In the genomic region with DNA sequence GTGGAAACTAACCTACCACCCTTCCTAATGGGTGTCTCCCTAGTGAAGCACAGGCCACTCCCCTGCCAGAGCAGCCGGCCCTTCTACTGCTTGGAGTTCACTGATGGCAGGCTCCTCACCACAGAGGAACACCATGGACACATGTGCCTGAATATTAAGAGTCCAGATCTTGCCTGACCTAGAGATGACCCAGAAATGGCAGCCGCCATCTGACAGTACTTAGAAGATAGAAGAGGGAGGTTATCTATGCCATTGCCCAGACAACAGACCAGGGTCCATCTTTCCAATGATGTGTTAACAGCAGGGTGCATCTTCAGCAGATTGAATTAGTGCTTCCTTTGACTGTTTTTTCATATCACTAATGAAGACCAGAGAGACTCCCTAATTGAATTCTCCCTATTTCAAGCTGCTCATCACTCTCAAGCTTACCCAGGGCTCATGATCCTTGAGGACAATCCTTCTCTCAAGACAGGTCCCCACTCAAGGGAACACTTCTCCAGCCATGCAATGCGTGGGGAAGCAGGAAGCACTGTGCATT, we compare ENCODE assay signal across 1 cellular context.
A peak's percentile ranks its signal among the peaks of the same experiment; 100 is the strongest.
TF ChIP-seq lines count a peak whose summit lies in the region.

No MANE protein-coding gene starts in this region.

TF ChIP-seq in SK-N-SH, 30 proteins besides CTCF, POLR2A, EP300 and RAD21:
- no peak for TF ChIP-seq RXRA (IDR thresholded peaks at IDR 0.05; ENCODE audit: borderline replicate concordance, low read depth)
- TF ChIP-seq TAF1 (IDR thresholded peaks at IDR 0.05; ENCODE audit: borderline replicate concordance, low read depth, low read length) = no peak
- TF ChIP-seq, protein P1, sequence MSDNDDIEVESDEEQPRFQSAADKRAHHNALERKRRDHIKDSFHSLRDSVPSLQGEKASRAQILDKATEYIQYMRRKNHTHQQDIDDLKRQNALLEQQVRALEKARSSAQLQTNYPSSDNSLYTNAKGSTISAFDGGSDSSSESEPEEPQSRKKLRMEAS (IDR thresholded peaks at IDR 0.05; ENCODE audit: low read depth) = no peak
- no peak for TF ChIP-seq GABPA (IDR thresholded peaks at IDR 0.05; ENCODE audit: low read depth)
- peak; percentile 55; the same call in 1 of the 2 replicates for TF ChIP-seq TEAD4 (IDR thresholded peaks at IDR 0.05; ENCODE audit: borderline replicate concordance, insufficient read depth)
- TF ChIP-seq, protein P2, sequence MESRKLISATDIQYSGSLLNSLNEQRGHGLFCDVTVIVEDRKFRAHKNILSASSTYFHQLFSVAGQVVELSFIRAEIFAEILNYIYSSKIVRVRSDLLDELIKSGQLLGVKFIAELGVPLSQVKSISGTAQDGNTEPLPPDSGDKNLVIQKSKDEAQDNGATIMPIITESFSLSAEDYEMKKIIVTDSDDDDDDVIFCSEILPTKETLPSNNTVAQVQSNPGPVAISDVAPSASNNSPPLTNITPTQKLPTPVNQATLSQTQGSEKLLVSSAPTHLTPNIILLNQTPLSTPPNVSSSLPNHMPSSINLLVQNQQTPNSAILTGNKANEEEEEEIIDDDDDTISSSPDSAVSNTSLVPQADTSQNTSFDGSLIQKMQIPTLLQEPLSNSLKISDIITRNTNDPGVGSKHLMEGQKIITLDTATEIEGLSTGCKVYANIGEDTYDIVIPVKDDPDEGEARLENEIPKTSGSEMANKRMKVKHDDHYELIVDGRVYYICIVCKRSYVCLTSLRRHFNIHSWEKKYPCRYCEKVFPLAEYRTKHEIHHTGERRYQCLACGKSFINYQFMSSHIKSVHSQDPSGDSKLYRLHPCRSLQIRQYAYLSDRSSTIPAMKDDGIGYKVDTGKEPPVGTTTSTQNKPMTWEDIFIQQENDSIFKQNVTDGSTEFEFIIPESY (IDR thresholded peaks at IDR 0.05; ENCODE audit: borderline replicate concordance, low read depth) = no peak
- no peak for TF ChIP-seq SIN3A (IDR thresholded peaks at IDR 0.05; ENCODE audit: borderline replicate concordance, low read depth, low read length)
- no peak for TF ChIP-seq NFIC (IDR thresholded peaks at IDR 0.05; ENCODE audit: borderline replicate concordance)
- TF ChIP-seq, protein P3, sequence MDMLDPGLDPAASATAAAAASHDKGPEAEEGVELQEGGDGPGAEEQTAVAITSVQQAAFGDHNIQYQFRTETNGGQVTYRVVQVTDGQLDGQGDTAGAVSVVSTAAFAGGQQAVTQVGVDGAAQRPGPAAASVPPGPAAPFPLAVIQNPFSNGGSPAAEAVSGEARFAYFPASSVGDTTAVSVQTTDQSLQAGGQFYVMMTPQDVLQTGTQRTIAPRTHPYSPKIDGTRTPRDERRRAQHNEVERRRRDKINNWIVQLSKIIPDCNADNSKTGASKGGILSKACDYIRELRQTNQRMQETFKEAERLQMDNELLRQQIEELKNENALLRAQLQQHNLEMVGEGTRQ (IDR thresholded peaks at IDR 0.05; ENCODE audit: borderline replicate concordance, low read depth, low read length) = no peak
- no peak for TF ChIP-seq SMC3 (IDR thresholded peaks at IDR 0.05; ENCODE audit: low read depth, low read length)
- TF ChIP-seq YY1 (IDR thresholded peaks at IDR 0.05; ENCODE audit: low read depth) = no peak
- no peak for TF ChIP-seq FOXM1 (IDR thresholded peaks at IDR 0.05; ENCODE audit: low read depth)
- TF ChIP-seq CHD2 (IDR thresholded peaks at IDR 0.05; ENCODE audit: low read length, partially characterized antibody) = peak; percentile 87
- TF ChIP-seq NRF1 (IDR thresholded peaks at IDR 0.05; ENCODE audit: low read depth, low read length) = no peak
- TF ChIP-seq GATA2 (CRISPR knock-in tag; IDR thresholded peaks at IDR 0.05) = peak; percentile 92
- 0 out of 2 replicates have a peak, but pooled peaks have one; percentile 27 for TF ChIP-seq POLR2AphosphoS5 (IDR thresholded peaks at IDR 0.05; ENCODE audit: low read depth, low read length)
- TF ChIP-seq FOXJ3 (CRISPR knock-in tag; IDR thresholded peaks at IDR 0.05) = peak; percentile 93
- peak; percentile 87; the same call in 1 of the 2 replicates for TF ChIP-seq RCOR1 (IDR thresholded peaks at IDR 0.05; ENCODE audit: low read length)
- peak; percentile 96 for TF ChIP-seq MXI1 (IDR thresholded peaks at IDR 0.05; ENCODE audit: low read depth, low read length)
- no peak for TF ChIP-seq FOSL2 (IDR thresholded peaks at IDR 0.05; ENCODE audit: borderline replicate concordance, low read depth)
- TF ChIP-seq ELF1 (IDR thresholded peaks at IDR 0.05) = no peak
- TF ChIP-seq, protein P4, sequence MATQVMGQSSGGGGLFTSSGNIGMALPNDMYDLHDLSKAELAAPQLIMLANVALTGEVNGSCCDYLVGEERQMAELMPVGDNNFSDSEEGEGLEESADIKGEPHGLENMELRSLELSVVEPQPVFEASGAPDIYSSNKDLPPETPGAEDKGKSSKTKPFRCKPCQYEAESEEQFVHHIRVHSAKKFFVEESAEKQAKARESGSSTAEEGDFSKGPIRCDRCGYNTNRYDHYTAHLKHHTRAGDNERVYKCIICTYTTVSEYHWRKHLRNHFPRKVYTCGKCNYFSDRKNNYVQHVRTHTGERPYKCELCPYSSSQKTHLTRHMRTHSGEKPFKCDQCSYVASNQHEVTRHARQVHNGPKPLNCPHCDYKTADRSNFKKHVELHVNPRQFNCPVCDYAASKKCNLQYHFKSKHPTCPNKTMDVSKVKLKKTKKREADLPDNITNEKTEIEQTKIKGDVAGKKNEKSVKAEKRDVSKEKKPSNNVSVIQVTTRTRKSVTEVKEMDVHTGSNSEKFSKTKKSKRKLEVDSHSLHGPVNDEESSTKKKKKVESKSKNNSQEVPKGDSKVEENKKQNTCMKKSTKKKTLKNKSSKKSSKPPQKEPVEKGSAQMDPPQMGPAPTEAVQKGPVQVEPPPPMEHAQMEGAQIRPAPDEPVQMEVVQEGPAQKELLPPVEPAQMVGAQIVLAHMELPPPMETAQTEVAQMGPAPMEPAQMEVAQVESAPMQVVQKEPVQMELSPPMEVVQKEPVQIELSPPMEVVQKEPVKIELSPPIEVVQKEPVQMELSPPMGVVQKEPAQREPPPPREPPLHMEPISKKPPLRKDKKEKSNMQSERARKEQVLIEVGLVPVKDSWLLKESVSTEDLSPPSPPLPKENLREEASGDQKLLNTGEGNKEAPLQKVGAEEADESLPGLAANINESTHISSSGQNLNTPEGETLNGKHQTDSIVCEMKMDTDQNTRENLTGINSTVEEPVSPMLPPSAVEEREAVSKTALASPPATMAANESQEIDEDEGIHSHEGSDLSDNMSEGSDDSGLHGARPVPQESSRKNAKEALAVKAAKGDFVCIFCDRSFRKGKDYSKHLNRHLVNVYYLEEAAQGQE (IDR thresholded peaks at IDR 0.05; ENCODE audit: low read depth, low read length) = no peak
- TF ChIP-seq, protein P5, sequence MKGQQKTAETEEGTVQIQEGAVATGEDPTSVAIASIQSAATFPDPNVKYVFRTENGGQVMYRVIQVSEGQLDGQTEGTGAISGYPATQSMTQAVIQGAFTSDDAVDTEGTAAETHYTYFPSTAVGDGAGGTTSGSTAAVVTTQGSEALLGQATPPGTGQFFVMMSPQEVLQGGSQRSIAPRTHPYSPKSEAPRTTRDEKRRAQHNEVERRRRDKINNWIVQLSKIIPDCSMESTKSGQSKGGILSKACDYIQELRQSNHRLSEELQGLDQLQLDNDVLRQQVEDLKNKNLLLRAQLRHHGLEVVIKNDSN (IDR thresholded peaks at IDR 0.05; ENCODE audit: borderline replicate concordance, low read depth) = no peak
- no peak for TF ChIP-seq EZH2phosphoT487 (IDR thresholded peaks at IDR 0.05; ENCODE audit: borderline replicate concordance, low read depth)
- TF ChIP-seq, protein P6, sequence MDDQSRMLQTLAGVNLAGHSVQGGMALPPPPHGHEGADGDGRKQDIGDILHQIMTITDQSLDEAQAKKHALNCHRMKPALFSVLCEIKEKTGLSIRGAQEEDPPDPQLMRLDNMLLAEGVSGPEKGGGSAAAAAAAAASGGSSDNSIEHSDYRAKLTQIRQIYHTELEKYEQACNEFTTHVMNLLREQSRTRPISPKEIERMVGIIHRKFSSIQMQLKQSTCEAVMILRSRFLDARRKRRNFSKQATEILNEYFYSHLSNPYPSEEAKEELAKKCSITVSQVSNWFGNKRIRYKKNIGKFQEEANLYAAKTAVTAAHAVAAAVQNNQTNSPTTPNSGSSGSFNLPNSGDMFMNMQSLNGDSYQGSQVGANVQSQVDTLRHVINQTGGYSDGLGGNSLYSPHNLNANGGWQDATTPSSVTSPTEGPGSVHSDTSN (IDR thresholded peaks at IDR 0.05) = no peak
- TF ChIP-seq, protein P7, sequence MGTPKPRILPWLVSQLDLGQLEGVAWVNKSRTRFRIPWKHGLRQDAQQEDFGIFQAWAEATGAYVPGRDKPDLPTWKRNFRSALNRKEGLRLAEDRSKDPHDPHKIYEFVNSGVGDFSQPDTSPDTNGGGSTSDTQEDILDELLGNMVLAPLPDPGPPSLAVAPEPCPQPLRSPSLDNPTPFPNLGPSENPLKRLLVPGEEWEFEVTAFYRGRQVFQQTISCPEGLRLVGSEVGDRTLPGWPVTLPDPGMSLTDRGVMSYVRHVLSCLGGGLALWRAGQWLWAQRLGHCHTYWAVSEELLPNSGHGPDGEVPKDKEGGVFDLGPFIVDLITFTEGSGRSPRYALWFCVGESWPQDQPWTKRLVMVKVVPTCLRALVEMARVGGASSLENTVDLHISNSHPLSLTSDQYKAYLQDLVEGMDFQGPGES (IDR thresholded peaks at IDR 0.05; ENCODE audit: low read depth, low read length) = no peak
- peak; percentile 50; the same call in 1 of the 2 replicates for TF ChIP-seq RFX5 (IDR thresholded peaks at IDR 0.05; ENCODE audit: low read length)
- TF ChIP-seq TCF12 (IDR thresholded peaks at IDR 0.05) = peak; percentile 72
- no peak for TF ChIP-seq MEF2A (IDR thresholded peaks at IDR 0.05; ENCODE audit: borderline replicate concordance, low read depth)
- no peak for TF ChIP-seq JUND (IDR thresholded peaks at IDR 0.05)
